ENCODE assay signal across 2 cellular contexts in the genomic region with DNA sequence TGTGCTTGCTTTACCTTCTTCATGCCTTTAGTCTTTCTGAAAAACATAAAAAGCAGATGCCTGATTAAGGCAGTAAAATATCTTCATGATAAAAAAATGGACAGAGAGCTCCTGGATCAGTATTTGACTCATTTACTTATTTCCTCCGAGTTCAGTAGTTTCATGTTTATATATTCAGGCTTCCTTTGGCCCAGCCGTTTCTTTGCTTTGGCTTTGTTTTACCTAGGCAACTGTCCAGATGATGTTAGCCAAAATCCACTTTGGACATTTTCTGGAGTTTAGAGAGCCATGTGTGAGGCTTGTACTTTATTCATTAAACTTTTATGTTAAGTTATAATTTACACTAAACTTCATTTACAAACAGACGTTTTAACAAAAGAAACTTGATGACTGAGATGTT.
TF ChIP-seq lines count a peak whose summit lies in the region.

No MANE protein-coding gene starts in this region.

TF ChIP-seq in liver, 16 proteins besides CTCF, POLR2A, EP300 and RAD21:
- no peak for TF ChIP-seq REST (IDR thresholded peaks at IDR 0.05)
- TF ChIP-seq FOXA2 (IDR thresholded peaks at IDR 0.05): peak; percentile 16
- peak in 1 of 2 donors; percentile 33 for TF ChIP-seq HNF4A (conservative IDR thresholded peaks at IDR 0.05)
- TF ChIP-seq YY1 (IDR thresholded peaks at IDR 0.05): peak; percentile 33

TF ChIP-seq in HepG2, 621 proteins besides CTCF, POLR2A, EP300 and RAD21 (continued from another document):
- no peak for TF ChIP-seq CERS6 (CRISPR knock-in tag; IDR thresholded peaks at IDR 0.05)
- no peak for TF ChIP-seq ZXDC (CRISPR knock-in tag; IDR thresholded peaks at IDR 0.05)
- TF ChIP-seq ZNF543 (CRISPR knock-in tag; IDR thresholded peaks at IDR 0.05): no peak
